In the genomic region with DNA sequence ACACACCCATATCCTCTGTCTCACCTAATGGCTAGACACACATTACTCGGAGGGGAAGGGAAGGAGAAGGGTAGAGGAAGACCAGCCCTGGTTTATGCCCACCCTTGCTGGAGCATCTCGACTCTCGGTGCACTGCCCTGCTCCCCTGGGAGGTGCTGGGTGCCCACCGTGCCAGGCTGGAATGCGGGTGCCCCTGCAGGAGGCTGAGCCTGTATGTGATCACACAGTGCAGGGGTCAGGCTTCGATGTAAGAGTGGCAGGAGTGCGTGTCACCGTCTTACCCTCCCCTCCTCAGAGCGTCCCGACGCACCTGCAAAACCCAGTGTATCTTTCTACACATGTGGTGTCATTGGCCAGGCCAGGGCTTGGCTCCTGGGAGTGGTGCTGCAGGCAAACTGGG, we compare ENCODE assay signal across 32 cellular contexts. TPM values are rescaled to one million over a fixed set of nuclear protein-coding genes. Genes with fewer than 3 reads are reported as not detected.
"Had no signal": no experiment of that assay in that cellular context is flagged by ENCODE, and none has a peak within 500 bp of the region (broad histone marks: within the 10 kb centered on the region; RNA-seq: fewer than 3 reads in every experiment).

No MANE protein-coding gene starts in this region.

- H3K4me3 ChIP-seq: body of pancreas, breast epithelium, SJCRH30, SK-N-MC had no signal

- H3K9me3 ChIP-seq: body of pancreas, breast epithelium, SJCRH30 had no signal

- DNase-seq: activated CD4-positive, alpha-beta T cell treated with anti-CD3 and anti-CD28 coated beads for 36 hours; activated CD4-positive, alpha-beta T cell treated with anti-CD3 and anti-CD28 coated beads, Interleukin-2, amount 10 ng/mL, durations not matched to agents 7 days and 5 days; activated CD4-positive, alpha-beta T cell treated with anti-CD3 and anti-CD28 coated beads, Interleukin-2, amount 50 U/mL, for 48 hours; activated CD8-positive, alpha-beta T cell treated with anti-CD3 and anti-CD28 coated beads, Interleukin-2, amount 10 ng/mL, durations not matched to agents 7 days and 5 days; activated gamma-delta T cell; activated naive CD4-positive, alpha-beta T cell treated with Interleukin-2 at 50 U/mL for 16 hours; activated naive CD8-positive, alpha-beta T cell treated with anti-CD3 and anti-CD28 coated beads, Interleukin-2, amount 10 ng/mL, durations not matched to agents 7 days and 5 days; activated T-cell treated with anti-CD3 and anti-CD28 coated beads, Interleukin-2, amount 50 U/mL, for 24 hours; amygdala; body of pancreas; Karpas-422; KBM-7; NCI-H1105; NCI-H1436; NCI-H1694; NCI-H1930; NCI-H2081 treated with DMSO at 0.1 percent for 48 hours; NCI-H345; NCI-H524 treated with DMSO at 0.1 percent for 48 hours; NK-92 treated with Interleukin-12 subunit alpha and Interleukin-12 subunit beta, amount 100 ng/mL, for 24 hours; OCI-M1; SHP77; SJCRH30 had no signal

- H3K4me1 ChIP-seq: body of pancreas, breast epithelium had no signal

- H3K27ac ChIP-seq: body of pancreas, breast epithelium, SJCRH30, SK-N-MC had no signal

- ATAC-seq: activated CD4-positive, alpha-beta T cell treated with anti-CD3 and anti-CD28 coated beads for 36 hours; activated CD4-positive, CD25-positive, alpha-beta regulatory T cell treated with anti-CD3 and anti-CD28 coated beads, Interleukin-2, amount 50 U/mL, for 24 hours; activated CD8-positive, alpha-beta T cell treated with anti-CD3 and anti-CD28 coated beads, Interleukin-2, amount 10 ng/mL, durations not matched to agents 7 days and 5 days; body of pancreas; WTC11 had no signal

- H3K36me3 ChIP-seq: breast epithelium, SJCRH30 had no signal

- H3K27me3 ChIP-seq: body of pancreas, breast epithelium, SJCRH30 had no signal

RNA-seq across cellular contexts. Expression of a gene that starts 7.3 kb away (rescaled TPM):
- total RNA-seq: activated CD4-positive, alpha-beta T cell treated with anti-CD3 and anti-CD28 coated beads for 36 hours; activated CD4-positive, alpha-beta T cell treated with anti-CD3 and anti-CD28 coated beads, Interleukin-2, amount 10 ng/mL, durations not matched to agents 7 days and 5 days; activated CD8-positive, alpha-beta T cell treated with anti-CD3 and anti-CD28 coated beads, Interleukin-2, amount 10 ng/mL, durations not matched to agents 7 days and 5 days; activated naive CD8-positive, alpha-beta T cell treated with anti-CD3 and anti-CD28 coated beads, Interleukin-2, amount 10 ng/mL, durations not matched to agents 7 days and 5 days; activated T-helper 2 cell treated with anti-CD3 and anti-CD28 coated beads, Interferon-gamma antibody, Interleukin-2, Interleukin-4, amounts not matched to agents 10 μg/mL and 5 μg/mL and 100 μg/mL, durations not matched to agents 14 hours and 24 hours and 36 hours; body of pancreas; breast epithelium; cardiac septum; MCF 10A; NCI-H460; WTC11 had no signal
- polyA plus RNA-seq: adipose tissue had no signal
